Comparison of ENCODE assay signal across 1 cellular context in the genomic region with DNA sequence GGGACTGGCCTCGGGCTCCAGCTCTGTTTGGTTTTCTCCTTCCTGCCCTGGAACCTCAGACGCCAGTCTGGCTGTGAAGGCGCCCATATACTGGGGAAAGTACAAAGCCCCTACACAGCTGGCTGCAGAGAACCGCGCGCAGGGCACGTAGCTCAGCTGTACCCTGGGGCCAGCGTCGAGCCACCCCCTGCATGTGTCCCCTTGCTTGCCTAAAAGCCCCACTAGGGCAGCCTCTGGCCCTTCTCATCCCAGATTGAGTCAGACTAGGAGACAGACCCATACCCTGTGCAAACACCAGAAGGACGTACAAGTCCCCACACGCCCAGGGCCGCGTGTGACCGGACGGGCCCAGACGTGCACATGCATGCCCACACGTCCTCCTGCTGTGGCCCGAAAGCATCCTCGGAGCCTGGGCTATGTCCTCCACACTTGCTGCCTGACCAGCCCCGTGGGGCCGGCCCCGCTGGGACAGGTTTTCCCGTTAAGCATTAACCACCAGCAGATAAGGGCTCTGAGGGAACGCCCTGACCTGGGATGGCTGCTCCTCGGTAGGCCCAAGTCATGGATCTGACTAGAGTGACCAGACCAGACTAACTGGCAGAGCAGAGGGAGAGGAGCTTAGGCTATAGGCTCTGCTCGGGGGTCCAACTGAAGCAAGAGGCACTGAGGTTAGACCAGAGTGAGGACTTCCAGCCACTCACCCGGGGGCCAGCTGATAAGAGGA.
TF ChIP-seq lines count a peak whose summit lies in the region.

No MANE protein-coding gene starts in this region.

TF ChIP-seq in HepG2, 621 proteins besides CTCF, POLR2A, EP300 and RAD21 (continues in another document):
- 0 out of 2 replicates have a peak, but pooled peaks have one; percentile 35 for TF ChIP-seq CCDC6 (CRISPR knock-in tag; IDR thresholded peaks at IDR 0.05)
- no peak for TF ChIP-seq ZFP36L2 (CRISPR knock-in tag; IDR thresholded peaks at IDR 0.05)
- TF ChIP-seq HOXA9 (CRISPR knock-in tag; IDR thresholded peaks at IDR 0.05; ENCODE audit: borderline replicate concordance), result no peak
- TF ChIP-seq, protein P1, sequence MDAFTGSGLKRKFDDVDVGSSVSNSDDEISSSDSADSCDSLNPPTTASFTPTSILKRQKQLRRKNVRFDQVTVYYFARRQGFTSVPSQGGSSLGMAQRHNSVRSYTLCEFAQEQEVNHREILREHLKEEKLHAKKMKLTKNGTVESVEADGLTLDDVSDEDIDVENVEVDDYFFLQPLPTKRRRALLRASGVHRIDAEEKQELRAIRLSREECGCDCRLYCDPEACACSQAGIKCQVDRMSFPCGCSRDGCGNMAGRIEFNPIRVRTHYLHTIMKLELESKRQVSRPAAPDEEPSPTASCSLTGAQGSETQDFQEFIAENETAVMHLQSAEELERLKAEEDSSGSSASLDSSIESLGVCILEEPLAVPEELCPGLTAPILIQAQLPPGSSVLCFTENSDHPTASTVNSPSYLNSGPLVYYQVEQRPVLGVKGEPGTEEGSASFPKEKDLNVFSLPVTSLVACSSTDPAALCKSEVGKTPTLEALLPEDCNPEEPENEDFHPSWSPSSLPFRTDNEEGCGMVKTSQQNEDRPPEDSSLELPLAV (CRISPR knock-in tag; conservative IDR thresholded peaks at IDR 0.05; ENCODE audit: low read depth), result no peak
- TF ChIP-seq ZNF317 (CRISPR knock-in tag; IDR thresholded peaks at IDR 0.05), result peak; percentile 17; the same call in 1 of the 2 replicates
- TF ChIP-seq CENPT (CRISPR knock-in tag; IDR thresholded peaks at IDR 0.05; ENCODE audit: low read depth), result 0 out of 2 replicates have a peak, but pooled peaks have one; percentile 59
- TF ChIP-seq, protein P2, sequence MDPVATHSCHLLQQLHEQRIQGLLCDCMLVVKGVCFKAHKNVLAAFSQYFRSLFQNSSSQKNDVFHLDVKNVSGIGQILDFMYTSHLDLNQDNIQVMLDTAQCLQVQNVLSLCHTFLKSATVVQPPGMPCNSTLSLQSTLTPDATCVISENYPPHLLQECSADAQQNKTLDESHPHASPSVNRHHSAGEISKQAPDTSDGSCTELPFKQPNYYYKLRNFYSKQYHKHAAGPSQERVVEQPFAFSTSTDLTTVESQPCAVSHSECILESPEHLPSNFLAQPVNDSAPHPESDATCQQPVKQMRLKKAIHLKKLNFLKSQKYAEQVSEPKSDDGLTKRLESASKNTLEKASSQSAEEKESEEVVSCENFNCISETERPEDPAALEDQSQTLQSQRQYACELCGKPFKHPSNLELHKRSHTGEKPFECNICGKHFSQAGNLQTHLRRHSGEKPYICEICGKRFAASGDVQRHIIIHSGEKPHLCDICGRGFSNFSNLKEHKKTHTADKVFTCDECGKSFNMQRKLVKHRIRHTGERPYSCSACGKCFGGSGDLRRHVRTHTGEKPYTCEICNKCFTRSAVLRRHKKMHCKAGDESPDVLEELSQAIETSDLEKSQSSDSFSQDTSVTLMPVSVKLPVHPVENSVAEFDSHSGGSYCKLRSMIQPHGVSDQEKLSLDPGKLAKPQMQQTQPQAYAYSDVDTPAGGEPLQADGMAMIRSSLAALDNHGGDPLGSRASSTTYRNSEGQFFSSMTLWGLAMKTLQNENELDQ (CRISPR knock-in tag; IDR thresholded peaks at IDR 0.05; ENCODE audit: borderline replicate concordance), result no peak
- TF ChIP-seq, protein P3, sequence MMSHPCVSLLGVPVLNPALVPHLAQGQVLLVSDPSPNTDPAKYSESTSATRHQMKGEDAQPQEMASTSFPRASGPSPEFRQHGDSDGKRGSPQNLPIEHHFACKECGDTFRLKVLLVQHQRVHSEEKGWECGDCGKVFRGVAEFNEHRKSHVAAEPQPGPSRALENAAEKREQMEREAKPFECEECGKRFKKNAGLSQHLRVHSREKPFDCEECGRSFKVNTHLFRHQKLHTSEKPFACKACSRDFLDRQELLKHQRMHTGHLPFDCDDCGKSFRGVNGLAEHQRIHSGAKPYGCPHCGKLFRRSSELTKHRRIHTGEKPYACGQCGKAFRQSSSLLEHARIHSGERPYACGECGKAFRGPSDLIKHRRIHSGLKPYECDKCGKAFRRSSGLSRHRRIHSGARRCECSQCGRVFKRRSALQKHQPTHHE (CRISPR knock-in tag; IDR thresholded peaks at IDR 0.05; ENCODE audit: borderline replicate concordance), result no peak
- 0 out of 2 replicates have a peak, but pooled peaks have one; percentile 40 for TF ChIP-seq REXO4 (CRISPR knock-in tag; IDR thresholded peaks at IDR 0.05; ENCODE audit: borderline replicate concordance)
- TF ChIP-seq ZNF224 (CRISPR knock-in tag; IDR thresholded peaks at IDR 0.05), result 0 out of 2 replicates have a peak, but pooled peaks have one; percentile 43
- TF ChIP-seq, protein P4, sequence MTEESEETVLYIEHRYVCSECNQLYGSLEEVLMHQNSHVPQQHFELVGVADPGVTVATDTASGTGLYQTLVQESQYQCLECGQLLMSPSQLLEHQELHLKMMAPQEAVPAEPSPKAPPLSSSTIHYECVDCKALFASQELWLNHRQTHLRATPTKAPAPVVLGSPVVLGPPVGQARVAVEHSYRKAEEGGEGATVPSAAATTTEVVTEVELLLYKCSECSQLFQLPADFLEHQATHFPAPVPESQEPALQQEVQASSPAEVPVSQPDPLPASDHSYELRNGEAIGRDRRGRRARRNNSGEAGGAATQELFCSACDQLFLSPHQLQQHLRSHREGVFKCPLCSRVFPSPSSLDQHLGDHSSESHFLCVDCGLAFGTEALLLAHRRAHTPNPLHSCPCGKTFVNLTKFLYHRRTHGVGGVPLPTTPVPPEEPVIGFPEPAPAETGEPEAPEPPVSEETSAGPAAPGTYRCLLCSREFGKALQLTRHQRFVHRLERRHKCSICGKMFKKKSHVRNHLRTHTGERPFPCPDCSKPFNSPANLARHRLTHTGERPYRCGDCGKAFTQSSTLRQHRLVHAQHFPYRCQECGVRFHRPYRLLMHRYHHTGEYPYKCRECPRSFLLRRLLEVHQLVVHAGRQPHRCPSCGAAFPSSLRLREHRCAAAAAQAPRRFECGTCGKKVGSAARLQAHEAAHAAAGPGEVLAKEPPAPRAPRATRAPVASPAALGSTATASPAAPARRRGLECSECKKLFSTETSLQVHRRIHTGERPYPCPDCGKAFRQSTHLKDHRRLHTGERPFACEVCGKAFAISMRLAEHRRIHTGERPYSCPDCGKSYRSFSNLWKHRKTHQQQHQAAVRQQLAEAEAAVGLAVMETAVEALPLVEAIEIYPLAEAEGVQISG (CRISPR knock-in tag; IDR thresholded peaks at IDR 0.05), result peak; percentile 69; the same call in 1 of the 2 replicates
- TF ChIP-seq ZFY (CRISPR knock-in tag; IDR thresholded peaks at IDR 0.05), result peak; percentile 75
- no peak for TF ChIP-seq NBN (conservative IDR thresholded peaks at IDR 0.05)
- TF ChIP-seq, protein P5, sequence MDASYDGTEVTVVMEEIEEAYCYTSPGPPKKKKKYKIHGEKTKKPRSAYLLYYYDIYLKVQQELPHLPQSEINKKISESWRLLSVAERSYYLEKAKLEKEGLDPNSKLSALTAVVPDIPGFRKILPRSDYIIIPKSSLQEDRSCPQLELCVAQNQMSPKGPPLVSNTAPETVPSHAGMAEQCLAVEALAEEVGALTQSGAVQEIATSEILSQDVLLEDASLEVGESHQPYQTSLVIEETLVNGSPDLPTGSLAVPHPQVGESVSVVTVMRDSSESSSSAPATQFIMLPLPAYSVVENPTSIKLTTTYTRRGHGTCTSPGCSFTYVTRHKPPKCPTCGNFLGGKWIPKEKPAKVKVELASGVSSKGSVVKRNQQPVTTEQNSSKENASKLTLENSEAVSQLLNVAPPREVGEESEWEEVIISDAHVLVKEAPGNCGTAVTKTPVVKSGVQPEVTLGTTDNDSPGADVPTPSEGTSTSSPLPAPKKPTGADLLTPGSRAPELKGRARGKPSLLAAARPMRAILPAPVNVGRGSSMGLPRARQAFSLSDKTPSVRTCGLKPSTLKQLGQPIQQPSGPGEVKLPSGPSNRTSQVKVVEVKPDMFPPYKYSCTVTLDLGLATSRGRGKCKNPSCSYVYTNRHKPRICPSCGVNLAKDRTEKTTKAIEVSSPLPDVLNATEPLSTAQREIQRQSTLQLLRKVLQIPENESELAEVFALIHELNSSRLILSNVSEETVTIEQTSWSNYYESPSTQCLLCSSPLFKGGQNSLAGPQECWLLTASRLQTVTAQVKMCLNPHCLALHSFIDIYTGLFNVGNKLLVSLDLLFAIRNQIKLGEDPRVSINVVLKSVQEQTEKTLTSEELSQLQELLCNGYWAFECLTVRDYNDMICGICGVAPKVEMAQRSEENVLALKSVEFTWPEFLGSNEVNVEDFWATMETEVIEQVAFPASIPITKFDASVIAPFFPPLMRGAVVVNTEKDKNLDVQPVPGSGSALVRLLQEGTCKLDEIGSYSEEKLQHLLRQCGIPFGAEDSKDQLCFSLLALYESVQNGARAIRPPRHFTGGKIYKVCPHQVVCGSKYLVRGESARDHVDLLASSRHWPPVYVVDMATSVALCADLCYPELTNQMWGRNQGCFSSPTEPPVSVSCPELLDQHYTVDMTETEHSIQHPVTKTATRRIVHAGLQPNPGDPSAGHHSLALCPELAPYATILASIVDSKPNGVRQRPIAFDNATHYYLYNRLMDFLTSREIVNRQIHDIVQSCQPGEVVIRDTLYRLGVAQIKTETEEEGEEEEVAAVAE (CRISPR knock-in tag; IDR thresholded peaks at IDR 0.05; ENCODE audit: borderline replicate concordance), result no peak
- TF ChIP-seq, protein P6, sequence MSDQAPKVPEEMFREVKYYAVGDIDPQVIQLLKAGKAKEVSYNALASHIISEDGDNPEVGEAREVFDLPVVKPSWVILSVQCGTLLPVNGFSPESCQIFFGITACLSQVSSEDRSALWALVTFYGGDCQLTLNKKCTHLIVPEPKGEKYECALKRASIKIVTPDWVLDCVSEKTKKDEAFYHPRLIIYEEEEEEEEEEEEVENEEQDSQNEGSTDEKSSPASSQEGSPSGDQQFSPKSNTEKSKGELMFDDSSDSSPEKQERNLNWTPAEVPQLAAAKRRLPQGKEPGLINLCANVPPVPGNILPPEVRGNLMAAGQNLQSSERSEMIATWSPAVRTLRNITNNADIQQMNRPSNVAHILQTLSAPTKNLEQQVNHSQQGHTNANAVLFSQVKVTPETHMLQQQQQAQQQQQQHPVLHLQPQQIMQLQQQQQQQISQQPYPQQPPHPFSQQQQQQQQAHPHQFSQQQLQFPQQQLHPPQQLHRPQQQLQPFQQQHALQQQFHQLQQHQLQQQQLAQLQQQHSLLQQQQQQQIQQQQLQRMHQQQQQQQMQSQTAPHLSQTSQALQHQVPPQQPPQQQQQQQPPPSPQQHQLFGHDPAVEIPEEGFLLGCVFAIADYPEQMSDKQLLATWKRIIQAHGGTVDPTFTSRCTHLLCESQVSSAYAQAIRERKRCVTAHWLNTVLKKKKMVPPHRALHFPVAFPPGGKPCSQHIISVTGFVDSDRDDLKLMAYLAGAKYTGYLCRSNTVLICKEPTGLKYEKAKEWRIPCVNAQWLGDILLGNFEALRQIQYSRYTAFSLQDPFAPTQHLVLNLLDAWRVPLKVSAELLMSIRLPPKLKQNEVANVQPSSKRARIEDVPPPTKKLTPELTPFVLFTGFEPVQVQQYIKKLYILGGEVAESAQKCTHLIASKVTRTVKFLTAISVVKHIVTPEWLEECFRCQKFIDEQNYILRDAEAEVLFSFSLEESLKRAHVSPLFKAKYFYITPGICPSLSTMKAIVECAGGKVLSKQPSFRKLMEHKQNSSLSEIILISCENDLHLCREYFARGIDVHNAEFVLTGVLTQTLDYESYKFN (CRISPR knock-in tag; conservative IDR thresholded peaks at IDR 0.05), result peak; percentile 80
- TF ChIP-seq ZNF547 (CRISPR knock-in tag; IDR thresholded peaks at IDR 0.05), result peak; percentile 92; the same call in 1 of the 2 replicates
- peak; percentile 87 for TF ChIP-seq ZBTB7A (CRISPR knock-in tag; IDR thresholded peaks at IDR 0.05)
- TF ChIP-seq ZNF292 (CRISPR knock-in tag; IDR thresholded peaks at IDR 0.05; ENCODE audit: borderline replicate concordance, low read depth), result peak; percentile 83
- TF ChIP-seq MBD4 (IDR thresholded peaks at IDR 0.05; ENCODE audit: borderline replicate concordance, low read length), result no peak
- 0 out of 2 replicates have a peak, but pooled peaks have one; percentile 22 for TF ChIP-seq RFX3 (CRISPR knock-in tag; IDR thresholded peaks at IDR 0.05)
- no peak for TF ChIP-seq ATF1 (CRISPR knock-in tag; IDR thresholded peaks at IDR 0.05)
- TF ChIP-seq BRD4 (CRISPR knock-in tag; IDR thresholded peaks at IDR 0.05), result peak; percentile 71; the same call in 1 of the 2 replicates
- TF ChIP-seq, protein P7, sequence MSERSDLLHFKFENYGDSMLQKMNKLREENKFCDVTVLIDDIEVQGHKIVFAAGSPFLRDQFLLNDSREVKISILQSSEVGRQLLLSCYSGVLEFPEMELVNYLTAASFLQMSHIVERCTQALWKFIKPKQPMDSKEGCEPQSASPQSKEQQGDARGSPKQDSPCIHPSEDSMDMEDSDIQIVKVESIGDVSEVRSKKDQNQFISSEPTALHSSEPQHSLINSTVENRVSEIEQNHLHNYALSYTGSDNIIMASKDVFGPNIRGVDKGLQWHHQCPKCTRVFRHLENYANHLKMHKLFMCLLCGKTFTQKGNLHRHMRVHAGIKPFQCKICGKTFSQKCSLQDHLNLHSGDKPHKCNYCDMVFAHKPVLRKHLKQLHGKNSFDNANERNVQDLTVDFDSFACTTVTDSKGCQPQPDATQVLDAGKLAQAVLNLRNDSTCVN (CRISPR knock-in tag; IDR thresholded peaks at IDR 0.05; ENCODE audit: borderline replicate concordance), result peak; percentile 50; the same call in 1 of the 2 replicates
- TF ChIP-seq MAFG (CRISPR knock-in tag; IDR thresholded peaks at IDR 0.05), result no peak
- TF ChIP-seq, protein P8, sequence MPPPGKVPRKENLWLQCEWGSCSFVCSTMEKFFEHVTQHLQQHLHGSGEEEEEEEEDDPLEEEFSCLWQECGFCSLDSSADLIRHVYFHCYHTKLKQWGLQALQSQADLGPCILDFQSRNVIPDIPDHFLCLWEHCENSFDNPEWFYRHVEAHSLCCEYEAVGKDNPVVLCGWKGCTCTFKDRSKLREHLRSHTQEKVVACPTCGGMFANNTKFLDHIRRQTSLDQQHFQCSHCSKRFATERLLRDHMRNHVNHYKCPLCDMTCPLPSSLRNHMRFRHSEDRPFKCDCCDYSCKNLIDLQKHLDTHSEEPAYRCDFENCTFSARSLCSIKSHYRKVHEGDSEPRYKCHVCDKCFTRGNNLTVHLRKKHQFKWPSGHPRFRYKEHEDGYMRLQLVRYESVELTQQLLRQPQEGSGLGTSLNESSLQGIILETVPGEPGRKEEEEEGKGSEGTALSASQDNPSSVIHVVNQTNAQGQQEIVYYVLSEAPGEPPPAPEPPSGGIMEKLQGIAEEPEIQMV (CRISPR knock-in tag; IDR thresholded peaks at IDR 0.05; ENCODE audit: low read depth), result no peak
- TF ChIP-seq, protein P9, sequence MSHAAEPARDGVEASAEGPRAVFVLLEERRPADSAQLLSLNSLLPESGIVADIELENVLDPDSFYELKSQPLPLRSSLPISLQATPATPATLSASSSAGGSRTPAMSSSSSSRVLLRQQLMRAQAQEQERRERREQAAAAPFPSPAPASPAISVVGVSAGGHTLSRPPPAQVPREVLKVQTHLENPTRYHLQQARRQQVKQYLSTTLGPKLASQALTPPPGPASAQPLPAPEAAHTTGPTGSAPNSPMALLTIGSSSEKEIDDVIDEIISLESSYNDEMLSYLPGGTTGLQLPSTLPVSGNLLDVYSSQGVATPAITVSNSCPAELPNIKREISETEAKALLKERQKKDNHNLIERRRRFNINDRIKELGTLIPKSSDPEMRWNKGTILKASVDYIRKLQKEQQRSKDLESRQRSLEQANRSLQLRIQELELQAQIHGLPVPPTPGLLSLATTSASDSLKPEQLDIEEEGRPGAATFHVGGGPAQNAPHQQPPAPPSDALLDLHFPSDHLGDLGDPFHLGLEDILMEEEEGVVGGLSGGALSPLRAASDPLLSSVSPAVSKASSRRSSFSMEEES (CRISPR knock-in tag; IDR thresholded peaks at IDR 0.05), result peak; percentile 68
- no peak for TF ChIP-seq PAF1 (CRISPR knock-in tag; IDR thresholded peaks at IDR 0.05)
- TF ChIP-seq MTA1 (CRISPR knock-in tag; IDR thresholded peaks at IDR 0.05; ENCODE audit: borderline replicate concordance), result peak; percentile 86; the same call in 1 of the 2 replicates
